In the genomic region with DNA sequence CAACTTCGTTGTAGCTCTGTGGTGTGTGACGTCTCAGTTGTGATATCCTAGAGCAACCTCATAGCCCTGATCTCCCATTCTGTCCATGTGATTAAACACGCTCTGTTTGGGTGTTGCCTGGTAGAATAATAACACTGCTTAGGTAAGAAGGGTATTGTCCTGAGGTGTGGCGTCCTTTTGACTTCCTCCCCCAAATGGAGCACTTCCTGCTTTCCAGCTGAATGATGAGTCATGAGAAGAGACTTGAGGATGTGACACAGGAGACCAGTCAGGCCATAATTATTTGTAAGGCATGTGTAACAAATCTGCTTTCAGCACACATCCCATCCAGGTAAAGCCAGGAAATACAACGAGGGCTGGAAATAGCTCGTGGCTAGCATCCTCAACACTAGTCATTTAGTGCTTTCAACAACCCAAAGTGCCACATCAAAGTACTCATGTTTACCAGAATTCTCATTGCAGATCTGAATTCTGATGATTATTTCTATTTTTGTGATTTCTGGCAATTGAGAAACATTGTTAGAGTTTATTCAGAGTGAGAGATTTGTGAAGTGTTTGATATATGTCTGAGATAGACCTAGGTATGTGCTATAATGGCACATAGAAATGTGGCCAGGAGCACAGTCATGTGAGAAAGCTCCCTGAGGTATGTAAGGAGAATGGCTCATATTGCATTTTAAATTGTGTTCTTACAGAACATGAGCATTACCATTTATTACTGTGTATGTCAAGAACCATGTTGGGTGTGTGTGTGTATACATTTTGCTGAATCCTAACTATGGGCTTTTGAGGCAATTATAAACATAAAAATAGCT, we compare ENCODE assay signal across 7 cellular contexts.
DNase-seq lines count a peak whose midpoint lies in the region; ATAC-seq and TF ChIP-seq lines count a peak whose summit lies in the region.

No MANE protein-coding gene starts in this region.

- H4K20me1 ChIP-seq in GM23248 (ENCODE audit: insufficient read depth): no peaks in the 10 kb centered on the region

- H3K79me2 ChIP-seq in GM23248 (ENCODE audit: insufficient read depth): no peaks in the 10 kb centered on the region

- DNase-seq in GM23248 (peak; percentile 79), NCI-H748 treated with DMSO at 0.1 percent for 48 hours (lab: John Stamatoyannopoulos, UW) (peak; percentile 56), gastrocnemius medialis (no peak), NCI-H2171 (lab: John Stamatoyannopoulos, UW) (no peak)

- H3K4me3 ChIP-seq in GM23248 (no peak overlapping the region; the same call in 1 of the 2 replicates), esophagus (ENCODE audit: low read depth in 1 of 2, low read length in 2 of 2) (no peak overlapping the region), gastrocnemius medialis (no peak overlapping the region)

- 0 out of 2 replicates have a peak, but pooled peaks cover 7% of the 10 kb centered on the region for H3F3A ChIP-seq in GM23248 (ENCODE audit: insufficient read depth)

- H3K9me2 ChIP-seq in GM23248 (ENCODE audit: insufficient read depth): no peaks in the 10 kb centered on the region

- H3K27ac ChIP-seq in GM23248: 0 out of 2 replicates have a peak overlapping the region, but pooled peaks have one; percentile 9
- peak overlapping the region; percentile 65 to 88 for H3K27ac ChIP-seq in esophagus (ENCODE audit: low read depth in 2 of 2, low read length in 1 of 2)
- peak overlapping the region in 3 of 4 donors; percentile 45 to 66 (median 53) for H3K27ac ChIP-seq in gastrocnemius medialis

- ATAC-seq in gastrocnemius medialis: peak; percentile 77 to 85
- no peak for ATAC-seq in GM21526 (IDR thresholded peaks at IDR 0.05; ENCODE audit: low FRiP score, unreplicated experiment)
- no peak for ATAC-seq in GM21447 (IDR thresholded peaks at IDR 0.05; ENCODE audit: unreplicated experiment)

- H3K4me1 ChIP-seq in GM23248 (ENCODE audit: insufficient read depth) (peaks cover 12% of the 10 kb centered on the region), esophagus (ENCODE audit: control insufficient read depth in 2 of 2, insufficient read depth in 2 of 2, low read length in 1 of 2) (no peaks in the 10 kb centered on the region), gastrocnemius medialis (peaks cover 0 to 6% of the 10 kb centered on the region in 2 donors)

- no peak for TF ChIP-seq CTCF in gastrocnemius medialis (IDR thresholded peaks at IDR 0.05 in 4 of 5, conservative IDR thresholded peaks at IDR 0.05 in 1 of 5)

- H3K27me3 ChIP-seq in GM23248 (replicated peaks; ENCODE audit: insufficient read depth): no peaks in the 10 kb centered on the region
- no peaks in the 10 kb centered on the region for H3K27me3 ChIP-seq in esophagus (ENCODE audit: control insufficient read depth in 1 of 2, insufficient read depth in 2 of 2, low read length in 2 of 2)
- H3K27me3 ChIP-seq in gastrocnemius medialis: no peaks in the 10 kb centered on the region

- intact Hi-C loops in gastrocnemius medialis (cut with DNase I; ENCODE audit: low total_unique reads): no loop called here

- 43 to 50% methylated on average over 6 of the region's 6 CpGs for WGBS in GM23248 (ENCODE audit: low coverage in 1 of 2, low lambda C conversion rate in 2 of 2, missing lambda C conversion rate in 2 of 2), 2 experiments
- WGBS in esophagus, 2 donors: 36 to 47% methylated on average over 6 of the region's 6 CpGs

- no peak overlapping the region for H3K9ac ChIP-seq in GM23248

- no peak for TF ChIP-seq POLR2A in gastrocnemius medialis (IDR thresholded peaks at IDR 0.05)

- H3K4me2 ChIP-seq in GM23248 (ENCODE audit: unreplicated experiment): no peak overlapping the region

- H2AFZ ChIP-seq in GM23248: peak overlapping the region; percentile 52

- no peaks in the 10 kb centered on the region for H3K36me3 ChIP-seq in GM23248 (ENCODE audit: low read depth)
- no peaks in the 10 kb centered on the region for H3K36me3 ChIP-seq in esophagus (ENCODE audit: control insufficient read depth in 2 of 2, insufficient read depth in 2 of 2, low read length in 1 of 2)
- no peaks in the 10 kb centered on the region for H3K36me3 ChIP-seq in gastrocnemius medialis

- H3K9me3 ChIP-seq in GM23248 (ENCODE audit: low read depth) (no peaks in the 10 kb centered on the region), esophagus (ENCODE audit: control insufficient read depth in 2 of 2, insufficient read depth in 1 of 2, low read depth in 1 of 2, low read length in 1 of 2) (no peaks in the 10 kb centered on the region), gastrocnemius medialis (no peaks in the 10 kb centered on the region)

- in situ Hi-C loops in GM23248 (cut with MboI) (no loop called here), gastrocnemius medialis (cut with MboI; ENCODE audit: low sequenced_read_pairs in 4 of 4) (no loop called here)

Comparison
In these comparisons a context has a peak if more than half of its experiments do, and no peak if none do; other contexts are left out.
1. DNase-seq: peak in GM23248 (single experiment) and NCI-H748 treated with DMSO at 0.1 percent for 48 hours (single experiment); none in gastrocnemius medialis (0 of 2) and NCI-H2171 (single experiment).
2. H3K27ac ChIP-seq: peak in every context shown above with its lines; median percentile 76 in esophagus; 53 in gastrocnemius medialis; 9 in GM23248.
3. ATAC-seq: peak in gastrocnemius medialis (2 of 2); none in GM21526 (single experiment) and GM21447 (single experiment).